19 cellular contexts compared by ENCODE assay signal in the genomic region with DNA sequence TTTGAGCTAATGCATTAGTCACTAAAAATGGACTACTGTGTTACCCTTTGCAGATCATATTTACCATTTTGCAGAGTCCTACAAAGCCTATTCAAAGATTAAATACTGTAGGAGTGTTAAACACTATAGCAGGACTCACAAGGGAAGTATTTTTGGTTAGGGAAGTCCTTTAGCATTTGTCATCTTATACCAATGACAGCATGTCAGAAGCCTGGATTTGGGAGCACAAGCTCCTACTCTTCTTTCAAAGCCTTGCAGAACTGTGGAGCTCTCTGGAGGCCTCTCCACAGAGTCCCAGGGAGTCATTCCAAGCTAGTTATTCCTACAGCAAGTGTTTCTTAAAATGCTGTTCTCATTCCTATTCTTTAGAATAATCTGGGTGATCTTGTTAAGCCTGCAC.
"Had no signal": no experiment of that assay in that cellular context is flagged by ENCODE, and none has a peak within 500 bp of the region (broad histone marks: within the 10 kb centered on the region; RNA-seq: fewer than 3 reads in every experiment).

No MANE protein-coding gene starts in this region.

- H3K9me2 ChIP-seq: SK-N-SH had no signal

- DNase-seq: activated CD4-positive, alpha-beta T cell treated with anti-CD3 and anti-CD28 coated beads for 48 hours; activated CD4-positive, alpha-beta T cell treated with anti-CD3 and anti-CD28 coated beads, Interleukin-2, amount 50 U/mL, for 4 hours; activated CD4-positive, CD25-positive, alpha-beta regulatory T cell treated with anti-CD3 and anti-CD28 coated beads, Interleukin-2, amount 50 U/mL, for 72 hours; activated CD8-positive, alpha-beta memory T cell treated with anti-CD3 and anti-CD28 coated beads, Interleukin-2, amount 50 U/mL, for 48 hours; activated CD8-positive, alpha-beta T cell treated with anti-CD3 and anti-CD28 coated beads, Interleukin-2, amount 10 ng/mL, durations not matched to agents 7 days and 5 days; activated T-cell treated with anti-CD3 and anti-CD28 coated beads, Interleukin-2, amount 50 U/mL, for 1 hour; amygdala; MM.1S; NCI-H1105; NCI-H1436 treated with DMSO at 0.1 percent for 48 hours; NCI-H187 treated with DMSO at 0.1 percent for 48 hours; NCI-H2081 treated with DMSO at 0.1 percent for 48 hours; NCI-H446 treated with DMSO at 0.1 percent for 48 hours; NCI-H524 treated with DMSO at 0.1 percent for 48 hours; NCI-H748 treated with DMSO at 0.1 percent for 48 hours; NK-92 treated with Interleukin-12 subunit alpha and Interleukin-12 subunit beta, amount 100 ng/mL, for 24 hours; OCI-M1; RPMI8226; SK-N-SH had no signal

- H3K9ac ChIP-seq: SK-N-SH had no signal

- H3K9me3 ChIP-seq: SK-N-SH had no signal

- H3K4me2 ChIP-seq: SK-N-SH had no signal
